Comparison of ENCODE assay signal across 8 cellular contexts in the genomic region with DNA sequence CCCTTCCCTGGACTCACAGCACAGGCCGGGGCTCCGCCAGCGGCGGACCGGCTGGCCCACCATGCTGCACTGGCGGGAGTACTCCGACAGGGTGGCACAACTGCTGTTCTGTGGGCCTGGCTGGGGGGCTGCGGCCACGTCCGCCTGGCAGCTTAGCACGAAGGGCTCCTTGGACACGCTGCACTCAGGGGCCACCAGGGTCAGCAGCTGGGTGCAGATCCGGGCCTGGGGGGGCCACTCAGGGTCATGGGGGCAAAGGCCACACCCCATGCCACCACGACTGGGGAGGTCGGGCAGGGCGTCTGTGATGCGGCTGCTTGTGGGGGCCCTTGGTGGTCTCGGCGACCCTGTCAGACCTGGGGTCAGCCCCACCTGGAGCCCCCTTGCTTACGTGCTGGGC. TPM values are rescaled to one million over a fixed set of nuclear protein-coding genes. Genes with fewer than 3 reads are reported as not detected.
"Had no signal": no experiment of that assay in that cellular context is flagged by ENCODE, and none has a peak within 500 bp of the region (broad histone marks: within the 10 kb centered on the region; RNA-seq: fewer than 3 reads in every experiment).

No MANE protein-coding gene starts in this region.

- H3K27ac ChIP-seq: HL-60 had no signal

- H3K4me2 ChIP-seq: GM23338 had no signal

- DNase-seq: H9, HCEC 1CT, HFFc6, IMR-90, KG1 had no signal

- H3K4me3 ChIP-seq: GM23338, K562 had no signal

- H2AFZ ChIP-seq: GM23338 had no signal

RNA-seq across cellular contexts. Expression of a gene that starts 6.0 kb away (rescaled TPM):
- polyA plus RNA-seq: GM23338, IMR-90, K562 had no signal

RNA-seq across cellular contexts. Expression of a gene that starts 44.1 kb away (rescaled TPM):
- polyA plus RNA-seq: GM23338, IMR-90 had no signal
